In genomic region chr14:67477926-67478915, GRCh38 we compare ENCODE assay signal across 1 cellular context.
TF ChIP-seq lines count a peak whose summit lies in the region.

No MANE protein-coding gene starts in this region.

TF ChIP-seq in H1, 55 proteins besides CTCF, POLR2A, EP300 and RAD21 (continued from another document):
- TF ChIP-seq CHD7 (IDR thresholded peaks at IDR 0.05; ENCODE audit: insufficient replicate concordance, low read length) (no peak), SIX5 (IDR thresholded peaks at IDR 0.05; ENCODE audit: low read depth, low read length) (no peak), MAFK (IDR thresholded peaks at IDR 0.05; ENCODE audit: low read depth, low read length) (no peak), NRF1 (IDR thresholded peaks at IDR 0.05; ENCODE audit: low read depth, low read length) (no peak), USF2 (IDR thresholded peaks at IDR 0.05; ENCODE audit: low read length) (no peak), SP4 (IDR thresholded peaks at IDR 0.05; ENCODE audit: low read length) (no peak), ASH2L (IDR thresholded peaks at IDR 0.05; ENCODE audit: low read length) (no peak), RNF2 (IDR thresholded peaks at IDR 0.05; ENCODE audit: borderline replicate concordance, low read depth, low read length, missing control alignments, poor library complexity, severe bottlenecking) (no peak), RFX5 (IDR thresholded peaks at IDR 0.05; ENCODE audit: borderline replicate concordance, low read depth, low read length) (no peak), NANOG (IDR thresholded peaks at IDR 0.05; ENCODE audit: insufficient read depth, low read depth, low read length, poor library complexity, severe bottlenecking) (no peak), SIRT6 (IDR thresholded peaks at IDR 0.05; ENCODE audit: low read length) (no peak)
TF ChIP-seq in H1: peak in this region for 0.
